ENCODE assay signal across 11 cellular contexts in genomic region chr11:1845095-1845429, GRCh38. TPM values are rescaled to one million over a fixed set of nuclear protein-coding genes. Genes with fewer than 3 reads are reported as not detected.
DNase-seq lines count a peak whose midpoint lies in the region; ATAC-seq, FAIRE-seq and TF ChIP-seq lines count a peak whose summit lies in the region.
"Had no signal": no experiment of that assay in that cellular context is flagged by ENCODE, and none has a peak within 500 bp of the region (broad histone marks: within the 10 kb centered on the region; RNA-seq: fewer than 3 reads in every experiment).

No MANE protein-coding gene starts in this region.

- TF ChIP-seq POLR2A in K562 (conservative IDR thresholded peaks at IDR 0.05): no peak

- no peak for TF ChIP-seq RAD21 in K562 (CRISPR knock-in tag; conservative IDR thresholded peaks at IDR 0.05 in 1 of 2, IDR thresholded peaks at IDR 0.05 in 1 of 2)

- H3K9me3 Mint-ChIP-seq in nephron: no peaks in the 10 kb centered on the region

- peak overlapping the region; percentile 44 to 80 (median 75) for H3K27ac Mint-ChIP-seq in nephron

- no peak for TF ChIP-seq CTCF in HEK293 (tag by site-specific recombination; IDR thresholded peaks at IDR 0.05)
- TF ChIP-seq CTCF in K562 (IDR thresholded peaks at IDR 0.05 in 2 of 3, conservative IDR thresholded peaks at IDR 0.05 in 1 of 3; ENCODE audit: insufficient read depth in 2 of 3, low read depth in 1 of 3, low read length in 3 of 3): no peak
- no peak for TF ChIP-seq CTCF in nephron (IDR thresholded peaks at IDR 0.05; ENCODE audit: unreplicated experiment in 3 of 3)

- no peak for DNase-seq in K562 (ENCODE audit: extremely low read depth in 1 of 4, low spot score in 3 of 4)
- no peak for DNase-seq in hepatic stellate cell (ENCODE audit: low spot score)
- DNase-seq in SW480 (ENCODE audit: low spot score): no peak
- DNase-seq: caudate nucleus had no signal

- H3K36me3 Mint-ChIP-seq in nephron (ENCODE audit: low read depth): no peaks in the 10 kb centered on the region

- H3K27ac ChIP-seq in BLaER1 treated with 17β-estradiol and CSF1 and Interleukin-3, amounts not matched to agents 10 nM and 100 nM: peak overlapping the region in 7 of 11 experiments; percentile 34 to 84 (median 77); a peak in 12 of 22 replicates
- H3K27ac ChIP-seq in HEK293 (ENCODE audit: extremely low read depth, low read depth, low read length) (no peak overlapping the region), K562 (ENCODE audit: extremely low read depth, low read depth, low read length) (peak overlapping the region; percentile 20; the same call in 1 of the 3 replicates)

- CTCF ChIA-PET in HEK293 (lab: Yijun Ruan, JAX): no interaction called here
- CTCF ChIA-PET in K562 (lab: Yijun Ruan, JAX; ENCODE audit: low intra/inter-chr PET ratio): no interaction called here

- peaks cover 85 to 100% (median 97%) of the 10 kb centered on the region in 10 experiments for H3K4me1 ChIP-seq in BLaER1 treated with 17β-estradiol and CSF1 and Interleukin-3, amounts not matched to agents 10 nM and 100 nM
- H3K4me1 ChIP-seq in HEK293 (ENCODE audit: control insufficient read depth, insufficient read depth, low read length) (no peaks in the 10 kb centered on the region), K562 (replicated peaks in 1 of 2; ENCODE audit: control insufficient read depth in 2 of 2, insufficient read depth in 2 of 2, low read length in 2 of 2) (peaks cover 9 to 65% of the 10 kb centered on the region in 2 experiments; a peak in 4 of 5 replicates)

- H3K9me3 ChIP-seq in BLaER1 treated with 17β-estradiol and CSF1 and Interleukin-3, amounts not matched to agents 10 nM and 100 nM (replicated peaks in 1 of 11): no peaks in the 10 kb centered on the region
- H3K9me3 ChIP-seq in HEK293 (ENCODE audit: control insufficient read depth, insufficient read depth, low read depth, low read length) (no peaks in the 10 kb centered on the region), K562 (replicated peaks; ENCODE audit: control insufficient read depth, insufficient read depth, low read depth, low read length) (no peaks in the 10 kb centered on the region)

- TF ChIP-seq EP300 in K562 (IDR thresholded peaks at IDR 0.05; ENCODE audit: low read length): no peak

- POLR2A ChIA-PET in HEK293 (lab: Yijun Ruan, JAX) (no interaction called here), K562 (lab: Yijun Ruan, JAX) (interaction anchor here (0.6 kb wide), 1 partner anchor 142 kb away, joined by 3 read pairs; no protein-coding TSS in a partner anchor)

- intact Hi-C loops in K562 (cut with micrococcal nuclease): no loop called here

- no peaks in the 10 kb centered on the region for H3K9me1 ChIP-seq in K562 (ENCODE audit: control insufficient read depth, insufficient read depth, low read length)

- peak overlapping the region; percentile 86 for H2AFZ ChIP-seq in K562 (ENCODE audit: low read depth, low read length)

- peak overlapping the region in 2 of 3 experiments; percentile 2 to 20 for H3K4me3 Mint-ChIP-seq in nephron

- 0% methylated on average over 1 of the region's 1 CpG for WGBS in K562 (ENCODE audit: insufficient coverage, low coverage, missing lambda C conversion rate)

- BruUV-seq in K562 (replicated peaks; lab: Mats Ljungman, UMichigan): no TSS peak

- peak overlapping the region in 8 of 11 experiments; percentile 49 to 71 (median 61); a peak in 13 of 22 replicates for H3K9ac ChIP-seq in BLaER1 treated with 17β-estradiol and CSF1 and Interleukin-3, amounts not matched to agents 10 nM and 100 nM
- H3K9ac ChIP-seq in K562 (ENCODE audit: insufficient read depth in 1 of 2, low read depth in 2 of 2, low read length in 2 of 2): no peak overlapping the region

- H3K27me3 ChIP-seq in BLaER1 treated with 17β-estradiol and CSF1 and Interleukin-3, amounts not matched to agents 10 nM and 100 nM: peaks cover 0 to 6% (median 0%) of the 10 kb centered on the region in 11 experiments; a peak in 4 of 22 replicates
- peaks cover 3 to 62% of the 10 kb centered on the region in 2 experiments; a peak in 3 of 5 replicates for H3K27me3 ChIP-seq in K562 (ENCODE audit: control insufficient read depth in 2 of 2, insufficient read depth in 2 of 2, low read length in 2 of 2)

- in situ Hi-C loops in K562 (cut with MboI): no loop called here

- peaks cover 6% of the 10 kb centered on the region for H3K27me3 Mint-ChIP-seq in nephron (ENCODE audit: low read depth)

- FAIRE-seq in K562 (lab: Jason Lieb, UNC): no peak

- ATAC-seq in K562: no peak
- no peak for ATAC-seq in HG03521 (IDR thresholded peaks at IDR 0.05; ENCODE audit: unreplicated experiment)
- ATAC-seq in HG02973 (IDR thresholded peaks at IDR 0.05; ENCODE audit: unreplicated experiment): no peak

- peaks cover 31% of the 10 kb centered on the region for H3K4me1 Mint-ChIP-seq in nephron

- H3K4me3 ChIP-seq in BLaER1 treated with 17β-estradiol and CSF1 and Interleukin-3, amounts not matched to agents 10 nM and 100 nM: peak overlapping the region in 3 of 10 experiments; percentile 33 to 60 (median 47); a peak in 5 of 20 replicates
- H3K4me3 ChIP-seq in HEK293 (ENCODE audit: low read depth, low read length) (no peak overlapping the region), K562 (no peak overlapping the region)

- peak overlapping the region; percentile 80 to 100 (median 99) for H3K4me2 ChIP-seq in BLaER1 treated with 17β-estradiol and CSF1 and Interleukin-3, amounts not matched to agents 10 nM and 100 nM
- H3K4me2 ChIP-seq in K562 (ENCODE audit: insufficient read depth, low read length): peak overlapping the region; percentile 61

- peaks cover 0 to 14% (median 0%) of the 10 kb centered on the region in 11 experiments; a peak in 3 of 22 replicates for H4K20me1 ChIP-seq in BLaER1 treated with 17β-estradiol and CSF1 and Interleukin-3, amounts not matched to agents 10 nM and 100 nM
- H4K20me1 ChIP-seq in K562 (replicated peaks; ENCODE audit: control insufficient read depth, insufficient read depth, low read length): no peaks in the 10 kb centered on the region; the same call in 1 of the 2 replicates

- H3K79me2 ChIP-seq in K562 (ENCODE audit: control insufficient read depth, insufficient read depth, low read length): no peaks in the 10 kb centered on the region

- H3K36me3 ChIP-seq in BLaER1 treated with 17β-estradiol and CSF1 and Interleukin-3, amounts not matched to agents 10 nM and 100 nM: no peaks in the 10 kb centered on the region
- H3K36me3 ChIP-seq in HEK293 (ENCODE audit: control insufficient read depth in 2 of 2, insufficient read depth in 1 of 2, low read length in 2 of 2) (no peaks in the 10 kb centered on the region), K562 (ENCODE audit: control insufficient read depth, insufficient read depth, low read length) (no peaks in the 10 kb centered on the region)

RNA-seq across cellular contexts. Expression of gene TNNI2, which starts 6.3 kb away (rescaled TPM):
- total RNA-seq in K562 (2011; cell fraction: chromatin; rRNA removed; ENCODE audit: low replicate concordance): not detected in 2 replicates
- total RNA-seq in K562 (2011; cell fraction: nucleolus; rRNA removed): not detected in 2 replicates
- total RNA-seq in K562 (2011; cell fraction: nucleoplasm; rRNA removed): not detected in 2 replicates
- total RNA-seq in K562 (2014; rRNA removed): not detected in 2 replicates
- not detected in 2 replicates for total RNA-seq in K562 (2014; rRNA removed; fragmentation: Illumina TruSeq; extraction: Trizol)
- not detected in 2 replicates for total RNA-seq in K562 (2015; rRNA removed; fragmentation: Illumina TruSeq; extraction: Trizol)
- total RNA-seq in K562 (2021): not detected in 2 replicates
- not detected in 2 replicates for polyA plus RNA-seq in K562 (2011; rRNA removed)
- polyA plus RNA-seq in K562 (2011; cell fraction: cytosol; rRNA removed): 0.13 TPM in 1 of 2 replicates, not detected in the other
- polyA plus RNA-seq in K562 (2011; cell fraction: nucleus; rRNA removed): 0.32 TPM in 1 of 2 replicates, not detected in the other
- not detected in 2 replicates for polyA plus RNA-seq in K562 (2012)
- not detected in 2 replicates for polyA plus RNA-seq in K562 (2014; fragmentation: Illumina TruSeq; extraction: Trizol)
- polyA plus RNA-seq in K562 (2014; fragmentation: Nextera tagmentation; extraction: Ambion mirVana): not detected
- not detected in 2 replicates for polyA plus RNA-seq in K562 (2014; rRNA removed)
- polyA minus RNA-seq in K562 (2011; rRNA and poly(A)+ RNA removed): not detected in 2 replicates
- polyA minus RNA-seq in K562 (2011; cell fraction: cytosol; rRNA and poly(A)+ RNA removed): not detected in 2 replicates
- not detected in 2 replicates for polyA minus RNA-seq in K562 (2011; cell fraction: nucleus; rRNA and poly(A)+ RNA removed)
- total RNA-seq: H4 had no signal

RNA-seq across cellular contexts. Expression of gene LSP1, which starts 7.8 kb away (rescaled TPM):
- 0.23 TPM in 1 of 2 replicates, not detected in the other for total RNA-seq in K562 (2011; cell fraction: chromatin; rRNA removed; ENCODE audit: low replicate concordance)
- total RNA-seq in K562 (2011; cell fraction: nucleolus; rRNA removed): not detected in 2 replicates
- not detected in 2 replicates for total RNA-seq in K562 (2011; cell fraction: nucleoplasm; rRNA removed)
- total RNA-seq in K562 (2014; rRNA removed) (0.08 and 1.2 TPM in 2 replicates), K562 (2014; rRNA removed; fragmentation: Illumina TruSeq; extraction: Trizol) (not detected in 2 replicates), K562 (2015; rRNA removed; fragmentation: Illumina TruSeq; extraction: Trizol) (0.65 TPM in 1 of 2 replicates, not detected in the other), K562 (2021) (0.73 and 1.1 TPM in 2 replicates)
- polyA plus RNA-seq in K562 (2011; rRNA removed) (0.28 and 0.45 TPM in 2 replicates), K562 (2014; fragmentation: Illumina TruSeq; extraction: Trizol) (2.9 TPM in 1 of 2 replicates, not detected in the other), K562 (2014; fragmentation: Nextera tagmentation; extraction: Ambion mirVana) (under 1 TPM in 1 of 2 experiments, not detected in 1; 0.38 TPM), K562 (2014; rRNA removed) (0.08 TPM in 1 of 2 replicates, not detected in the other)
- polyA plus RNA-seq in K562 (2011; cell fraction: cytosol; rRNA removed): 0.28 and 0.37 TPM in 2 replicates
- polyA plus RNA-seq in K562 (2011; cell fraction: nucleus; rRNA removed): 0.26 and 0.60 TPM in 2 replicates
- 0.05 and 0.57 TPM in 2 replicates for polyA plus RNA-seq in K562 (2012)
- 0.15 TPM in 1 of 2 replicates, not detected in the other for polyA minus RNA-seq in K562 (2011; rRNA and poly(A)+ RNA removed)
- polyA minus RNA-seq in K562 (2011; cell fraction: cytosol; rRNA and poly(A)+ RNA removed): not detected in 2 replicates
- polyA minus RNA-seq in K562 (2011; cell fraction: nucleus; rRNA and poly(A)+ RNA removed): 0.11 TPM in 1 of 2 replicates, not detected in the other

RNA-seq across cellular contexts. Expression of gene SYT8, which starts 10.3 kb away (rescaled TPM):
- not detected in 2 replicates for total RNA-seq in K562 (2011; cell fraction: chromatin; rRNA removed; ENCODE audit: low replicate concordance)
- total RNA-seq in K562 (2011; cell fraction: nucleolus; rRNA removed): not detected in 2 replicates
- total RNA-seq in K562 (2011; cell fraction: nucleoplasm; rRNA removed): not detected in 2 replicates
- not detected in 2 replicates for total RNA-seq in K562 (2014; rRNA removed)
- not detected in 2 replicates for total RNA-seq in K562 (2014; rRNA removed; fragmentation: Illumina TruSeq; extraction: Trizol)
- total RNA-seq in K562 (2015; rRNA removed; fragmentation: Illumina TruSeq; extraction: Trizol): not detected in 2 replicates
- not detected in 2 replicates for total RNA-seq in K562 (2021)
- polyA plus RNA-seq in K562 (2011; rRNA removed): not detected in 2 replicates
- polyA plus RNA-seq in K562 (2011; cell fraction: cytosol; rRNA removed): not detected in 2 replicates
- not detected in 2 replicates for polyA plus RNA-seq in K562 (2011; cell fraction: nucleus; rRNA removed)
- not detected in 2 replicates for polyA plus RNA-seq in K562 (2012)
- not detected in 2 replicates for polyA plus RNA-seq in K562 (2014; fragmentation: Illumina TruSeq; extraction: Trizol)
- polyA plus RNA-seq in K562 (2014; fragmentation: Nextera tagmentation; extraction: Ambion mirVana): not detected
- polyA plus RNA-seq in K562 (2014; rRNA removed): not detected in 2 replicates
- polyA minus RNA-seq in K562 (2011; rRNA and poly(A)+ RNA removed): not detected in 2 replicates
- not detected in 2 replicates for polyA minus RNA-seq in K562 (2011; cell fraction: cytosol; rRNA and poly(A)+ RNA removed)
- polyA minus RNA-seq in K562 (2011; cell fraction: nucleus; rRNA and poly(A)+ RNA removed): not detected in 2 replicates
- total RNA-seq: H4; T-helper 2 cell treated with Interferon-gamma antibody and Interleukin-4, amounts not matched to agents 100 ng/mL and 5 ng/mL, for 36 hours had no signal

RNA-seq across cellular contexts. Expression of gene PRR33, which starts 46.6 kb away (rescaled TPM):
- not detected in 2 replicates for total RNA-seq in K562 (2011; cell fraction: chromatin; rRNA removed; ENCODE audit: low replicate concordance)
- not detected in 2 replicates for total RNA-seq in K562 (2011; cell fraction: nucleolus; rRNA removed)
- total RNA-seq in K562 (2011; cell fraction: nucleoplasm; rRNA removed): not detected in 2 replicates
- total RNA-seq in K562 (2014; rRNA removed) (not detected in 2 replicates), K562 (2014; rRNA removed; fragmentation: Illumina TruSeq; extraction: Trizol) (not detected in 2 replicates), K562 (2015; rRNA removed; fragmentation: Illumina TruSeq; extraction: Trizol) (not detected in 2 replicates), K562 (2021) (not detected in 2 replicates)
- polyA plus RNA-seq in K562 (2011; rRNA removed) (not detected in 2 replicates), K562 (2014; fragmentation: Illumina TruSeq; extraction: Trizol) (not detected in 2 replicates), K562 (2014; fragmentation: Nextera tagmentation; extraction: Ambion mirVana) (not detected), K562 (2014; rRNA removed) (not detected in 2 replicates)
- not detected in 2 replicates for polyA plus RNA-seq in K562 (2011; cell fraction: cytosol; rRNA removed)
- not detected in 2 replicates for polyA plus RNA-seq in K562 (2011; cell fraction: nucleus; rRNA removed)
- not detected in 2 replicates for polyA plus RNA-seq in K562 (2012)
- polyA minus RNA-seq in K562 (2011; rRNA and poly(A)+ RNA removed): not detected in 2 replicates
- not detected in 2 replicates for polyA minus RNA-seq in K562 (2011; cell fraction: cytosol; rRNA and poly(A)+ RNA removed)
- polyA minus RNA-seq in K562 (2011; cell fraction: nucleus; rRNA and poly(A)+ RNA removed): not detected in 2 replicates
- total RNA-seq: H4; T-helper 2 cell treated with Interferon-gamma antibody and Interleukin-4, amounts not matched to agents 100 ng/mL and 5 ng/mL, for 36 hours had no signal

Comparison
In these comparisons a context has a peak if more than half of its experiments do, and no peak if none do; other contexts are left out.
1. H3K9ac ChIP-seq: peak in BLaER1 treated with 17β-estradiol and CSF1 and Interleukin-3, amounts not matched to agents 10 nM and 100 nM (8 of 11); none in K562 (0 of 2).